3 cellular contexts compared by ENCODE assay signal in the genomic region with DNA sequence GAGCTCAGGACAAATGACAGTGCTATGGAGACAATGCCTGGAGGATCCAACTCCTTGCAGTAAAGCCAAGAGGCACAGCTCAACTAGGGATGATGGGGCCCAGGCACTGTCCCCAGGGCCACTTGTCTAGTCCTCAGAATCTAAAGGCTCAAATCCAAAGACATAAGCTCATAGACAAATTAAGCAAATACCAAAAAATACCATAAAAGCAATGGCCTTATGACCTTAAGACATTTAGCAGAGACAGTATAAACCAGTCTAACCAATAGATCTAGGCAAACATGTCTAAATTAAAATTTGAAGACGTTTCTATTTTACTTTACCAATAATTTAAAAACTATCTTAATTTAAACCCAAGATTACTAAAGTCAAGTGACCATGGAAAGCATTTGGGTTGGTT.
A peak's percentile ranks its signal among the peaks of the same experiment; 100 is the strongest.
TF ChIP-seq lines count a peak whose summit lies in the region.

No MANE protein-coding gene starts in this region.

TF ChIP-seq in HepG2, 621 proteins besides CTCF, POLR2A, EP300 and RAD21:
- peak; percentile 23; the same call in 1 of the 2 replicates for TF ChIP-seq NR2F6 (IDR thresholded peaks at IDR 0.05)
- TF ChIP-seq NR2F6 (CRISPR knock-in tag; IDR thresholded peaks at IDR 0.05) = no peak
- TF ChIP-seq, protein P1, sequence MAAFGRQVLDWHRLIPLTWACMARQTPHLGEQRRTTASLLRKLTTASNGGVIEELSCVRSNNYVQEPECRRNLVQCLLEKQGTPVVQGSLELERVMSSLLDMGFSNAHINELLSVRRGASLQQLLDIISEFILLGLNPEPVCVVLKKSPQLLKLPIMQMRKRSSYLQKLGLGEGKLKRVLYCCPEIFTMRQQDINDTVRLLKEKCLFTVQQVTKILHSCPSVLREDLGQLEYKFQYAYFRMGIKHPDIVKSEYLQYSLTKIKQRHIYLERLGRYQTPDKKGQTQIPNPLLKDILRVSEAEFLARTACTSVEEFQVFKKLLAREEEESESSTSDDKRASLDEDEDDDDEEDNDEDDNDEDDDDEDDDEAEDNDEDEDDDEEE (CRISPR knock-in tag; IDR thresholded peaks at IDR 0.05) = no peak

TF ChIP-seq in HEK293, 187 proteins besides CTCF, POLR2A, EP300 and RAD21:
- no peak for TF ChIP-seq MYNN (tag by site-specific recombination; IDR thresholded peaks at IDR 0.05; ENCODE audit: borderline replicate concordance)
- peak; percentile 70 for TF ChIP-seq SETDB1 (IDR thresholded peaks at IDR 0.05; ENCODE audit: insufficient read length, low read length)
- no peak for TF ChIP-seq ZNF558 (tag by site-specific recombination; IDR thresholded peaks at IDR 0.05)
- no peak for TF ChIP-seq ZNF521 (tag by site-specific recombination; IDR thresholded peaks at IDR 0.05)
- no peak for TF ChIP-seq ZSCAN30 (tag by site-specific recombination; IDR thresholded peaks at IDR 0.05)

TF ChIP-seq in K562, 482 proteins besides CTCF, POLR2A, EP300 and RAD21:
- TF ChIP-seq TRIM28 (IDR thresholded peaks at IDR 0.05) (peak; percentile 32; the same call in 1 of the 2 replicates), ILK (tag; IDR thresholded peaks at IDR 0.05; ENCODE audit: borderline replicate concordance, low read depth) (no peak)
